Comparison of ENCODE assay signal across 10 cellular contexts in the genomic region with DNA sequence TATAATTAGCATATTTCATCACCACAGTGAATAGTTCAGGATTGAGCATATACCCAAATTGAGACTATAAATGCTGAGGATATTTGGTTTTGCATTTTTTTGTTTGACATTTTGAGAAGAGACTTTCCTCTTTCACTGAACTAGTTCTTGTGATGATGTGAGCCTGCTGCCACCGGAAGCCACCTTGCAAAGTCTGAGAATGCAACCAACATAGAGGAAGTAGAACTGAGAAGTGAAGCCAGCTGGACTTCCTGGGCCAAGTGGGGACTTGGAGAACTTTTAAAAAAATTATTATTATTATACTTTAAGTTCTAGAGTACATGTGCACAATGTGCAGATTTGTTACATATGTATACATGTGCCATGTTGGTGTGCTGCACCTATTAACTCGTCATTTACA.
A peak's percentile ranks its signal among the peaks of the same experiment; 100 is the strongest.
DNase-seq lines count a peak whose midpoint lies in the region; ATAC-seq lines count a peak whose summit lies in the region.
"Had no signal": no experiment of that assay in that cellular context is flagged by ENCODE, and none has a peak within 500 bp of the region (broad histone marks: within the 10 kb centered on the region; RNA-seq: fewer than 3 reads in every experiment).

No MANE protein-coding gene starts in this region.

- peak; percentile 12 for DNase-seq in KBM-7
- DNase-seq in midbrain (lab: John Stamatoyannopoulos, UW), result peak; percentile 17
- no peak for DNase-seq in cerebellar nuclear complex (lab: John Stamatoyannopoulos, UW)
- DNase-seq in stimulated activated CD4-positive, alpha-beta T cell treated with anti-CD3 and anti-CD28 coated beads, Interleukin-15, amount 100 ng/mL, for 24 hours, result no peak
- no peak for DNase-seq in ACHN
- DNase-seq in epidermal melanocyte (ENCODE audit: insufficient read length, low spot score), result no peak
- DNase-seq: activated CD4-positive, alpha-beta memory T cell treated with anti-CD3 and anti-CD28 coated beads, Interleukin-2, amount 10 ng/mL, durations not matched to agents 7 days and 5 days; NCI-H146 had no signal

- in situ Hi-C loops in KBM-7 (cut with MboI; ENCODE audit: low pct_unique_long_range_greater_than_20kb, low sequenced_read_pairs) (loop anchor here (25.0 kb wide), 2 partner anchors 235 to 785 kb away; no protein-coding TSS in a partner anchor), ACHN (cut with HindIII; ENCODE audit: low pct_ligation_motif_present, low pct_unique_long_range_greater_than_20kb, low sequenced_read_pairs) (no loop called here)

- peak; percentile 96 for ATAC-seq in GM18867 (IDR thresholded peaks at IDR 0.05; ENCODE audit: unreplicated experiment)
- peak; percentile 91 for ATAC-seq in HG02610 (IDR thresholded peaks at IDR 0.05; ENCODE audit: unreplicated experiment)

Comparison
In these comparisons a context has a peak if more than half of its experiments do, and no peak if none do; other contexts are left out.
1. DNase-seq: peak in KBM-7 (single experiment) and midbrain (single experiment); none in cerebellar nuclear complex (0 of 2), stimulated activated CD4-positive, alpha-beta T cell treated with anti-CD3 and anti-CD28 coated beads, Interleukin-15, amount 100 ng/mL, for 24 hours (single experiment), ACHN (single experiment) and epidermal melanocyte (single experiment).